ENCODE assay signal across 11 cellular contexts in genomic region chr11:34355726-34356125, GRCh38. TPM values are rescaled to one million over a fixed set of nuclear protein-coding genes. Genes with fewer than 3 reads are reported as not detected.
DNase-seq lines count a peak whose midpoint lies in the region; ATAC-seq and TF ChIP-seq lines count a peak whose summit lies in the region.
"Had no signal": no experiment of that assay in that cellular context is flagged by ENCODE, and none has a peak within 500 bp of the region (broad histone marks: within the 10 kb centered on the region; RNA-seq: fewer than 3 reads in every experiment).

No MANE protein-coding gene starts in this region.

- in situ Hi-C loops in astrocyte of the cerebellum (cut with HindIII; ENCODE audit: low sequenced_read_pairs), result no loop called here

- H3K9me3 ChIP-seq in right atrium auricular region (no peaks in the 10 kb centered on the region), lower lobe of right lung (no peaks in the 10 kb centered on the region), uterus (no peaks in the 10 kb centered on the region)

- H3K27ac ChIP-seq in right atrium auricular region, result no peak overlapping the region
- no peak overlapping the region for H3K27ac ChIP-seq in lower lobe of right lung
- no peak overlapping the region for H3K27ac ChIP-seq in uterus

- ATAC-seq in Right ventricle myocardium inferior (no peak), lower lobe of right lung (no peak)

- TF ChIP-seq CTCF in right atrium auricular region (IDR thresholded peaks at IDR 0.05) (no peak), astrocyte of the cerebellum (IDR thresholded peaks at IDR 0.05; ENCODE audit: low read depth, low read length, missing control alignments) (no peak), lower lobe of right lung (IDR thresholded peaks at IDR 0.05) (no peak), uterus (IDR thresholded peaks at IDR 0.05) (no peak)

- intact Hi-C loops in Right ventricle myocardium inferior (cut with DNase I) (loop anchor here (2.0 to 10.0 kb wide), 4 partner anchors 45 to 501 kb away; partner anchors contain the start of gene CAPRIN1), lower lobe of right lung (cut with DNase I) (loop anchor here (5.0 kb wide), 2 partner anchors 183 to 358 kb away; no protein-coding TSS in a partner anchor), uterus (cut with DNase I; ENCODE audit: low total_unique reads) (loop anchor here (5.0 kb wide), 2 partner anchors 183 to 358 kb away; no protein-coding TSS in a partner anchor)

- TF ChIP-seq POLR2A in uterus (IDR thresholded peaks at IDR 0.05), result no peak

- H3K36me3 ChIP-seq in right atrium auricular region (no peaks in the 10 kb centered on the region), lower lobe of right lung (no peaks in the 10 kb centered on the region), uterus (no peaks in the 10 kb centered on the region)

- H3K4me1 ChIP-seq in right atrium auricular region (peaks cover 0 to 41% of the 10 kb centered on the region in 2 donors), lower lobe of right lung (peaks cover 31% of the 10 kb centered on the region), uterus (peaks cover 0 to 16% of the 10 kb centered on the region in 2 donors)

- H3K27me3 ChIP-seq in right atrium auricular region (no peaks in the 10 kb centered on the region), lower lobe of right lung (ENCODE audit: low read depth) (peaks cover 19% of the 10 kb centered on the region), uterus (no peaks in the 10 kb centered on the region)

- DNase-seq in right atrium auricular region (ENCODE audit: low spot score), result no peak
- no peak for DNase-seq in Right ventricle myocardium inferior (ENCODE audit: missing footprints)
- DNase-seq in astrocyte of the cerebellum (ENCODE audit: low read depth), result no peak
- DNase-seq in lower lobe of right lung, result no peak
- no peak for DNase-seq in uterus
- no peak for DNase-seq in activated CD4-positive, CD25-positive, alpha-beta regulatory T cell (lab: John Stamatoyannopoulos, UW)
- DNase-seq in A172 (ENCODE audit: low spot score), result no peak
- DNase-seq in NCI-H146 treated with DMSO at 0.1 percent for 48 hours (lab: John Stamatoyannopoulos, UW; ENCODE audit: unreplicated experiment), result no peak
- DNase-seq: DMS 273 treated with DMSO at 0.1 percent for 48 hours, erythroblast, occipital lobe had no signal

- H3K4me3 ChIP-seq in right atrium auricular region (peak overlapping the region; percentile 77 to 85), astrocyte of the cerebellum (ENCODE audit: low read depth, low read length) (peak overlapping the region; percentile 76), lower lobe of right lung (peak overlapping the region; percentile 71), uterus (peak overlapping the region; percentile 59 to 73)

RNA-seq across cellular contexts. Expression of gene ABTB2, which starts 2.1 kb away (rescaled TPM):
- total RNA-seq in right atrium auricular region, result 10 to 100 TPM; 27.0 to 27.4 TPM
- total RNA-seq in Right ventricle myocardium inferior, result 14.3 TPM
- 2.7 TPM for total RNA-seq in lower lobe of right lung
- total RNA-seq in uterus, result 1 to 10 TPM; 2.9 to 8.2 (median 6.6) TPM
- 0.72 and 0.93 TPM in 2 replicates for total RNA-seq in A172 (2014; rRNA removed; shearing (Covaris generic))
